14 cellular contexts compared by ENCODE assay signal in the genomic region with DNA sequence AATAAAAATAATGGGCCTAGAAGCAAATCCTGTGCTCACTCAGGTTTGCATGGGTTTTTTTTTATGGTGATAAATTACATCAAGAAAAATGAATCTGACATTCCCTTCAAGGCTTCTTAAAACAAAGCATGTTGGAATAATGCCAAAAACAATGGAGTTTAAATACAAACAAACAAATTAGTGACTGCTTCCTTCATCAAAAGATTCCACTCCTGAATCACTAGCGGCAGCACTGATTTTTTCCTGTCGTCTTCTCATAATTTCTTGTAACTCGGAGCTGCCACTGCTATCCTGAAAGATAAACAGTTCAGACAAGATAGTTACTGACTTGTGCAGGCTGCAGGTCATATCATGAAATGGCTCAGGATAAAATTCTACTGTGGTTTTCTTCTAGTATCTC.
A peak's percentile ranks its signal among the peaks of the same experiment; 100 is the strongest.
DNase-seq lines count a peak whose midpoint lies in the region; ATAC-seq and TF ChIP-seq lines count a peak whose summit lies in the region.
"Had no signal": no experiment of that assay in that cellular context is flagged by ENCODE, and none has a peak within 500 bp of the region (broad histone marks: within the 10 kb centered on the region; RNA-seq: fewer than 3 reads in every experiment).

No MANE protein-coding gene starts in this region.

- H3K27ac ChIP-seq in ACC112 (ENCODE audit: low read depth, low read length), result peak overlapping the region; percentile 34
- no peak overlapping the region for H3K27ac ChIP-seq in IMR-90 (ENCODE audit: insufficient read depth, low read length)
- H3K27ac ChIP-seq in mesenchymal stem cell (ENCODE audit: low read length, poor library complexity, severe bottlenecking), result no peak overlapping the region
- H3K27ac ChIP-seq in caudate nucleus (ENCODE audit: low read depth, low read length), result no peak overlapping the region
- H3K27ac ChIP-seq: BLaER1 treated with 17β-estradiol and CSF1 and Interleukin-3, amounts not matched to agents 10 nM and 100 nM; PC-9 had no signal

- H3K18ac ChIP-seq in IMR-90 (ENCODE audit: low read depth, low read length) (no peak overlapping the region), mesenchymal stem cell (ENCODE audit: low read depth in 1 of 2, low read length in 2 of 2) (no peak overlapping the region)

- no peaks in the 10 kb centered on the region for H3K9me3 Mint-ChIP-seq in activated CD4-positive, alpha-beta T cell treated with anti-CD3 and anti-CD28 coated beads, Interleukin-2, amount 10 ng/mL, durations not matched to agents 24 days and 14 days

- peaks cover 0 to 14% of the 10 kb centered on the region in 2 experiments; a peak in 3 of 4 replicates for H3K79me1 ChIP-seq in IMR-90 (ENCODE audit: low read depth in 1 of 2, low read length in 2 of 2)
- H3K79me1 ChIP-seq in mesenchymal stem cell (replicated peaks; ENCODE audit: low read length, poor library complexity, severe bottlenecking), result peaks cover 23% of the 10 kb centered on the region

- in situ Hi-C loops in IMR-90 (cut with MboI; ENCODE audit: low sequenced_read_pairs), result no loop called here

- no peak overlapping the region for H4K91ac ChIP-seq in IMR-90 (ENCODE audit: insufficient read depth, low read depth, low read length)
- no peak overlapping the region for H4K91ac ChIP-seq in mesenchymal stem cell (ENCODE audit: low read length)

- H3K4ac ChIP-seq in IMR-90 (ENCODE audit: low read depth, low read length), result no peak overlapping the region
- no peak overlapping the region for H3K4ac ChIP-seq in mesenchymal stem cell (ENCODE audit: low read depth in 1 of 2, low read length in 2 of 2)

- H3K27me3 ChIP-seq in ACC112 (ENCODE audit: insufficient read depth, low read length) (no peaks in the 10 kb centered on the region), IMR-90 (ENCODE audit: control insufficient read depth, insufficient read depth, low read length) (no peaks in the 10 kb centered on the region), mesenchymal stem cell (ENCODE audit: control insufficient read depth in 1 of 2, insufficient read depth in 1 of 2, low read length in 2 of 2) (no peaks in the 10 kb centered on the region)
- H3K27me3 ChIP-seq: BLaER1 treated with 17β-estradiol and CSF1 and Interleukin-3, amounts not matched to agents 10 nM and 100 nM had no signal

- peaks cover 9% of the 10 kb centered on the region for H3K27me3 Mint-ChIP-seq in activated CD4-positive, alpha-beta T cell treated with anti-CD3 and anti-CD28 coated beads, Interleukin-2, amount 10 ng/mL, durations not matched to agents 24 days and 14 days

- no peak overlapping the region for H2BK12ac ChIP-seq in mesenchymal stem cell (ENCODE audit: low read length in 2 of 2)

- H2BK20ac ChIP-seq in IMR-90 (ENCODE audit: low read depth, low read length), result no peak overlapping the region

- peaks cover 3% of the 10 kb centered on the region; the same call in 1 of the 2 replicates for H3K9me3 ChIP-seq in IMR-90 (ENCODE audit: control insufficient read depth, insufficient read depth, low read length)
- H3K9me3 ChIP-seq in mesenchymal stem cell (ENCODE audit: control insufficient read depth, low read length), result no peaks in the 10 kb centered on the region

- DNase-seq in IMR-90 (no peak), fibroblast of gingiva (ENCODE audit: low read depth) (peak; percentile 47), mesenchymal stem cell (peak; percentile 51), caudate nucleus (lab: John Stamatoyannopoulos, UW) (no peak)
- DNase-seq in activated CD4-positive, alpha-beta T cell treated with anti-CD3 and anti-CD28 coated beads, Interleukin-2, amount 10 ng/mL, durations not matched to agents 24 days and 14 days, result no peak
- DNase-seq: Kasumi-1, NCI-H1417 treated with DMSO at 0.1 percent for 48 hours, NCI-H1930, NCI-H82, PC-9 had no signal

- intact Hi-C loops in IMR-90 (cut with micrococcal nuclease), result no loop called here
- intact Hi-C loops in activated CD4-positive, alpha-beta T cell treated with anti-CD3 and anti-CD28 coated beads, Interleukin-2, amount 10 ng/mL, durations not matched to agents 24 days and 14 days (cut with micrococcal nuclease), result no loop called here

- H3K56ac ChIP-seq in IMR-90 (ENCODE audit: extremely low read depth, insufficient read depth, low read length), result no peak overlapping the region

- H4K5ac ChIP-seq in IMR-90 (ENCODE audit: low read depth, low read length), result no peak overlapping the region

- H3K4me1 ChIP-seq in ACC112 (ENCODE audit: control insufficient read depth, insufficient read depth, low read length, unreplicated experiment) (peaks cover 10% of the 10 kb centered on the region), IMR-90 (ENCODE audit: control insufficient read depth, insufficient read depth, low read length) (peaks cover 2% of the 10 kb centered on the region; the same call in 1 of the 2 replicates), mesenchymal stem cell (ENCODE audit: control insufficient read depth, insufficient read depth, low read depth, low read length) (peaks cover 2% of the 10 kb centered on the region)

- H3K4me3 ChIP-seq in ACC112 (ENCODE audit: low read depth, low read length) (no peak overlapping the region), IMR-90 (ENCODE audit: insufficient read depth, low read depth, low read length) (no peak overlapping the region), mesenchymal stem cell (ENCODE audit: insufficient read depth in 1 of 2, low read depth in 1 of 2, low read length in 2 of 2) (no peak overlapping the region)
- H3K4me3 ChIP-seq: BLaER1 treated with 17β-estradiol and CSF1 and Interleukin-3, amounts not matched to agents 10 nM and 100 nM; PC-9 had no signal

- H3K36me3 ChIP-seq in ACC112 (ENCODE audit: insufficient read depth, low read length), result peaks cover 83% of the 10 kb centered on the region
- H3K36me3 ChIP-seq in IMR-90 (ENCODE audit: control insufficient read depth, insufficient read depth, low read length), result peaks cover 4% of the 10 kb centered on the region
- peaks cover 8 to 84% of the 10 kb centered on the region in 2 experiments for H3K36me3 ChIP-seq in mesenchymal stem cell (ENCODE audit: control insufficient read depth in 1 of 2, insufficient read depth in 2 of 2, low read depth in 1 of 2, low read length in 2 of 2)

- no peak overlapping the region for H3K4me3 Mint-ChIP-seq in activated CD4-positive, alpha-beta T cell treated with anti-CD3 and anti-CD28 coated beads, Interleukin-2, amount 10 ng/mL, durations not matched to agents 24 days and 14 days
- H3K4me3 Mint-ChIP-seq: IgD-negative memory B cell had no signal

- no peak overlapping the region for H3K9ac ChIP-seq in IMR-90 (ENCODE audit: low read depth, low read length)
- no peak overlapping the region for H3K9ac ChIP-seq in mesenchymal stem cell (ENCODE audit: low read length)
- H3K9ac ChIP-seq: BLaER1 treated with 17β-estradiol and CSF1 and Interleukin-3, amounts not matched to agents 10 nM and 100 nM had no signal

- POLR2A ChIA-PET in IMR-90 (lab: Charles Lee; ENCODE audit: unreplicated experiment), result no interaction called here

- H2AK9ac ChIP-seq in IMR-90 (replicated peaks; ENCODE audit: low read depth, low read length, poor library complexity), result no peak overlapping the region

- no peaks in the 10 kb centered on the region for H3K4me1 Mint-ChIP-seq in activated CD4-positive, alpha-beta T cell treated with anti-CD3 and anti-CD28 coated beads, Interleukin-2, amount 10 ng/mL, durations not matched to agents 24 days and 14 days
- H3K4me1 Mint-ChIP-seq: IgD-negative memory B cell had no signal

- WGBS in IMR-90 (ENCODE audit: extremely low coverage in 2 of 2, insufficient read length in 1 of 2), 2 experiments, result no CpG with 5 or more reads among the region's 3 CpGs
- 18% methylated on average over 3 of the region's 3 CpGs for WGBS in mesenchymal stem cell

- H3K23ac ChIP-seq in IMR-90 (ENCODE audit: low read depth, low read length) (no peak overlapping the region), mesenchymal stem cell (ENCODE audit: low read length in 2 of 2) (no peak overlapping the region)

- no peaks in the 10 kb centered on the region for H4K20me1 ChIP-seq in IMR-90 (ENCODE audit: insufficient read depth, low read length)
- H4K20me1 ChIP-seq: BLaER1 treated with 17β-estradiol and CSF1 and Interleukin-3, amounts not matched to agents 10 nM and 100 nM had no signal

- H2AFZ ChIP-seq in ACC112 (ENCODE audit: low read length, unreplicated experiment) (no peak overlapping the region), IMR-90 (replicated peaks; ENCODE audit: low read length, poor library complexity) (no peak overlapping the region), mesenchymal stem cell (ENCODE audit: low read depth, low read length) (no peak overlapping the region)
- H2AFZ ChIP-seq: PC-9 had no signal

- H2BK15ac ChIP-seq in IMR-90 (ENCODE audit: low read depth, low read length) (no peak overlapping the region), mesenchymal stem cell (ENCODE audit: low read depth, poor library complexity, severe bottlenecking) (no peak overlapping the region)

- H3K36me3 Mint-ChIP-seq in activated CD4-positive, alpha-beta T cell treated with anti-CD3 and anti-CD28 coated beads, Interleukin-2, amount 10 ng/mL, durations not matched to agents 24 days and 14 days (ENCODE audit: low read depth), result no peaks in the 10 kb centered on the region

- H3K4me2 ChIP-seq in IMR-90 (ENCODE audit: low read depth, low read length) (peak overlapping the region; percentile 33; the same call in 1 of the 2 replicates), mesenchymal stem cell (ENCODE audit: low read length, poor library complexity, severe bottlenecking) (peak overlapping the region; percentile 28)
- H3K4me2 ChIP-seq: BLaER1 treated with 17β-estradiol and CSF1 and Interleukin-3, amounts not matched to agents 10 nM and 100 nM; PC-9 had no signal

- dilution Hi-C loops in IMR-90 (cut with HindIII; ENCODE audit: low sequenced_read_pairs, unreplicated experiment), result loop anchor here (25.0 kb wide), 1 partner anchor 216 kb away; no protein-coding TSS in a partner anchor

- no peak for TF ChIP-seq CTCF in IMR-90 (conservative IDR thresholded peaks at IDR 0.05; ENCODE audit: low read depth, low read length)

- H3K9me1 ChIP-seq in IMR-90 (ENCODE audit: insufficient read depth, low read length), result peaks cover 4% of the 10 kb centered on the region; the same call in 1 of the 2 replicates

- no peak overlapping the region for H3K27ac Mint-ChIP-seq in activated CD4-positive, alpha-beta T cell treated with anti-CD3 and anti-CD28 coated beads, Interleukin-2, amount 10 ng/mL, durations not matched to agents 24 days and 14 days
- H3K27ac Mint-ChIP-seq: IgD-negative memory B cell had no signal

- ATAC-seq in IMR-90 (ENCODE audit: low read depth), result 0 out of 2 replicates have a peak, but pooled peaks have one; percentile 14
- ATAC-seq in HG03342 (IDR thresholded peaks at IDR 0.05; ENCODE audit: unreplicated experiment), result no peak

- peaks cover 6% of the 10 kb centered on the region for H3K79me2 ChIP-seq in ACC112 (ENCODE audit: control insufficient read depth, insufficient read depth, low read length, unreplicated experiment)

- no TSS peak for BruUV-seq in IMR-90 (replicated peaks; lab: Mats Ljungman, UMichigan)

- H3K14ac ChIP-seq in IMR-90 (replicated peaks; ENCODE audit: low read depth, low read length) (no peak overlapping the region), mesenchymal stem cell (ENCODE audit: low read length in 2 of 2) (no peak overlapping the region)

- no peak for TF ChIP-seq RAD21 in IMR-90 (IDR thresholded peaks at IDR 0.05; ENCODE audit: low read length)

- H2BK120ac ChIP-seq in IMR-90 (ENCODE audit: low read depth, low read length) (no peak overlapping the region), mesenchymal stem cell (ENCODE audit: low read depth, low read length) (no peak overlapping the region)

- H2BK5ac ChIP-seq in IMR-90 (ENCODE audit: low read depth, low read length, poor library complexity, severe bottlenecking) (peak overlapping the region; percentile 7), mesenchymal stem cell (ENCODE audit: low read depth, low read length, poor library complexity, severe bottlenecking) (no peak overlapping the region)

- no peak overlapping the region for H2AK5ac ChIP-seq in IMR-90 (ENCODE audit: low read depth, low read length)
- H2AK5ac ChIP-seq in mesenchymal stem cell (ENCODE audit: low read length, severe bottlenecking), result no peak overlapping the region

- no peak for TF ChIP-seq POLR2A in IMR-90 (IDR thresholded peaks at IDR 0.05; ENCODE audit: low read depth, low read length)

- CTCF ChIA-PET in IMR-90 (lab: Yijun Ruan, JAX), result no interaction called here

- H4K8ac ChIP-seq in IMR-90 (ENCODE audit: low read depth in 2 of 2, low read length in 2 of 2), result no peak overlapping the region; a peak in 1 of 4 replicates
- H4K8ac ChIP-seq in mesenchymal stem cell (ENCODE audit: low read length), result no peak overlapping the region

Comparison
In these comparisons a context has a peak if more than half of its experiments do, and no peak if none do; other contexts are left out.
1. DNase-seq: peak in fibroblast of gingiva (single experiment) and mesenchymal stem cell (single experiment); none in IMR-90 (single experiment), activated CD4-positive, alpha-beta T cell treated with anti-CD3 and anti-CD28 coated beads, Interleukin-2, amount 10 ng/mL, durations not matched to agents 24 days and 14 days (single experiment) and caudate nucleus (0 of 61).